Comparison of ENCODE assay signal across 1 cellular context in the genomic region with DNA sequence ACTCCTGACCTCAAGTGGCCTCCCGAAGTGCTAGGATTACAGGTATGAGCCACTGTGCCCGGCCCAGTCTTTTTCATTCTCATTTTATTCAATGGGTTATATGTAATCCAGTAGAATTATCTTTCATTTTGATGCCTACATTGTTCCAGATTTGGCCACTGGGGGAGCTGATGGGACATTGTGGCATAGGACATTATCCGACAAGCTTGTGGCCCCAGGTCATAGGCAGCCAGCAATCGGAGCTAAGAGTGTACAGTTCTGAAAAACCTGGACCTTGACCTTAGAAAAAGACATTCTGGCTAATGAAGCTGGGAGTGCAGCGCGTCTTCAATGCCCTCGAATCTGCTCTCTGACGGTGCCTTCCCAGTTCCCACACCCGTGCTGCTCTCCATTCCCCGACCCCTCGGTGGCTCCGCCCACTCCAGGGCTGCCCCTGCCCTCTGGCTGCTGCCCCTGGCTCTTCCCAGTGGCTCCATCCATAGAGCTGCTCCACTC.
TF ChIP-seq lines count a peak whose summit lies in the region.

No MANE protein-coding gene starts in this region.

TF ChIP-seq in HEK293, 187 proteins besides CTCF, POLR2A, EP300 and RAD21 (continued from another document):
- no peak for TF ChIP-seq ZSCAN30 (tag by site-specific recombination; IDR thresholded peaks at IDR 0.05)
- no peak for TF ChIP-seq ZEB2 (tag by site-specific recombination; IDR thresholded peaks at IDR 0.05)
- TF ChIP-seq ZNF654 (tag by site-specific recombination; IDR thresholded peaks at IDR 0.05; ENCODE audit: low read depth) = no peak
- peak; percentile 39 for TF ChIP-seq SP3 (tag by site-specific recombination; IDR thresholded peaks at IDR 0.05)
- TF ChIP-seq SCRT2 (tag by site-specific recombination; IDR thresholded peaks at IDR 0.05) = peak; percentile 52; the same call in 1 of the 2 replicates
- TF ChIP-seq ZNF514 (tag by site-specific recombination; IDR thresholded peaks at IDR 0.05) = no peak
- TF ChIP-seq REPIN1 (tag by site-specific recombination; IDR thresholded peaks at IDR 0.05; ENCODE audit: low read depth) = no peak
- TF ChIP-seq ZBTB48 (tag by site-specific recombination; IDR thresholded peaks at IDR 0.05) = peak; percentile 57; the same call in 1 of the 2 replicates
- TF ChIP-seq ZNF544 (tag by site-specific recombination; IDR thresholded peaks at IDR 0.05) = no peak
- TF ChIP-seq KLF16 (tag by site-specific recombination; IDR thresholded peaks at IDR 0.05) = no peak
- TF ChIP-seq ZNF157 (tag by site-specific recombination; IDR thresholded peaks at IDR 0.05) = no peak
- TF ChIP-seq ZNF776 (tag by site-specific recombination; IDR thresholded peaks at IDR 0.05; ENCODE audit: borderline replicate concordance) = no peak
- TF ChIP-seq, protein P1, sequence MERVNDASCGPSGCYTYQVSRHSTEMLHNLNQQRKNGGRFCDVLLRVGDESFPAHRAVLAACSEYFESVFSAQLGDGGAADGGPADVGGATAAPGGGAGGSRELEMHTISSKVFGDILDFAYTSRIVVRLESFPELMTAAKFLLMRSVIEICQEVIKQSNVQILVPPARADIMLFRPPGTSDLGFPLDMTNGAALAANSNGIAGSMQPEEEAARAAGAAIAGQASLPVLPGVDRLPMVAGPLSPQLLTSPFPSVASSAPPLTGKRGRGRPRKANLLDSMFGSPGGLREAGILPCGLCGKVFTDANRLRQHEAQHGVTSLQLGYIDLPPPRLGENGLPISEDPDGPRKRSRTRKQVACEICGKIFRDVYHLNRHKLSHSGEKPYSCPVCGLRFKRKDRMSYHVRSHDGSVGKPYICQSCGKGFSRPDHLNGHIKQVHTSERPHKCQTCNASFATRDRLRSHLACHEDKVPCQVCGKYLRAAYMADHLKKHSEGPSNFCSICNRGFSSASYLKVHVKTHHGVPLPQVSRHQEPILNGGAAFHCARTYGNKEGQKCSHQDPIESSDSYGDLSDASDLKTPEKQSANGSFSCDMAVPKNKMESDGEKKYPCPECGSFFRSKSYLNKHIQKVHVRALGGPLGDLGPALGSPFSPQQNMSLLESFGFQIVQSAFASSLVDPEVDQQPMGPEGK (tag by site-specific recombination; IDR thresholded peaks at IDR 0.05) = no peak
- no peak for TF ChIP-seq ZNF114 (tag by site-specific recombination; IDR thresholded peaks at IDR 0.05)
- no peak for TF ChIP-seq ZNF133 (tag by site-specific recombination; IDR thresholded peaks at IDR 0.05)
- TF ChIP-seq ZBTB1 (tag by site-specific recombination; IDR thresholded peaks at IDR 0.05) = no peak
- TF ChIP-seq, protein P2, sequence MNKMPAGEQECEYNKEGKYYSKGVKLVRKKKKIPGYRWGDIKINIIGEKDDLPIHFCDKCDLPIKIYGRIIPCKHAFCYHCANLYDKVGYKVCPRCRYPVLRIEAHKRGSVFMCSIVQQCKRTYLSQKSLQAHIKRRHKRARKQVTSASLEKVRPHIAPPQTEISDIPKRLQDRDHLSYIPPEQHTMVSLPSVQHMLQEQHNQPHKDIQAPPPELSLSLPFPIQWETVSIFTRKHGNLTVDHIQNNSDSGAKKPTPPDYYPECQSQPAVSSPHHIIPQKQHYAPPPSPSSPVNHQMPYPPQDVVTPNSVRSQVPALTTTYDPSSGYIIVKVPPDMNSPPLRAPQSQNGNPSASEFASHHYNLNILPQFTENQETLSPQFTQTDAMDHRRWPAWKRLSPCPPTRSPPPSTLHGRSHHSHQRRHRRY (tag by site-specific recombination; IDR thresholded peaks at IDR 0.05) = no peak
- TF ChIP-seq ZBTB8A (tag by site-specific recombination; IDR thresholded peaks at IDR 0.05) = 0 out of 2 replicates have a peak, but pooled peaks have one; percentile 28
- peak; percentile 62 for TF ChIP-seq ZNF558 (tag by site-specific recombination; IDR thresholded peaks at IDR 0.05)
- 0 out of 2 replicates have a peak, but pooled peaks have one; percentile 26 for TF ChIP-seq ZBTB17 (tag by site-specific recombination; IDR thresholded peaks at IDR 0.05)
- no peak for TF ChIP-seq ZNF350 (tag by site-specific recombination; IDR thresholded peaks at IDR 0.05)
- peak; percentile 36; the same call in 1 of the 2 replicates for TF ChIP-seq ZNF335 (tag by site-specific recombination; conservative IDR thresholded peaks at IDR 0.05)
- TF ChIP-seq ZNF610 (tag by site-specific recombination; IDR thresholded peaks at IDR 0.05; ENCODE audit: borderline replicate concordance) = peak; percentile 94
- TF ChIP-seq, protein P3, sequence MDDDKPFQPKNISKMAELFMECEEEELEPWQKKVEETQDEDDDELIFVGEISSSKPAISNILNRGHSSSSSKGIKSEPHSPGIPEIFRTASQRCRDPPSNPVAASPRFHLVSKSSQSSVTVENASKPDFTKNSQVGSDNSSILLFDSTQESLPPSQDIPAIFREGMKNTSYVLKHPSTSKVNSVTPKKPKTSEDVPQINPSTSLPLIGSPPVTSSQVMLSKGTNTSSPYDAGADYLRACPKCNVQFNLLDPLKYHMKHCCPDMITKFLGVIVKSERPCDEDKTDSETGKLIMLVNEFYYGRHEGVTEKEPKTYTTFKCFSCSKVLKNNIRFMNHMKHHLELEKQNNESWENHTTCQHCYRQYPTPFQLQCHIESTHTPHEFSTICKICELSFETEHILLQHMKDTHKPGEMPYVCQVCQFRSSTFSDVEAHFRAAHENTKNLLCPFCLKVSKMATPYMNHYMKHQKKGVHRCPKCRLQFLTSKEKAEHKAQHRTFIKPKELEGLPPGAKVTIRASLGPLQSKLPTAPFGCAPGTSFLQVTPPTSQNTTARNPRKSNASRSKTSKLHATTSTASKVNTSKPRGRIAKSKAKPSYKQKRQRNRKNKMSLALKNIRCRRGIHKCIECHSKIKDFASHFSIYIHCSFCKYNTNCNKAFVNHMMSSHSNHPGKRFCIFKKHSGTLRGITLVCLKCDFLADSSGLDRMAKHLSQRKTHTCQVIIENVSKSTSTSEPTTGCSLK (tag by site-specific recombination; IDR thresholded peaks at IDR 0.05) = no peak
- TF ChIP-seq ZXDB (tag by site-specific recombination; IDR thresholded peaks at IDR 0.05) = no peak
- TF ChIP-seq ZFHX2 (tag by site-specific recombination; conservative IDR thresholded peaks at IDR 0.05) = no peak
- TF ChIP-seq ZNF777 (tag by site-specific recombination; IDR thresholded peaks at IDR 0.05; ENCODE audit: borderline replicate concordance) = no peak
- TF ChIP-seq ZNF600 (tag by site-specific recombination; IDR thresholded peaks at IDR 0.05) = no peak
- TF ChIP-seq, protein P4, sequence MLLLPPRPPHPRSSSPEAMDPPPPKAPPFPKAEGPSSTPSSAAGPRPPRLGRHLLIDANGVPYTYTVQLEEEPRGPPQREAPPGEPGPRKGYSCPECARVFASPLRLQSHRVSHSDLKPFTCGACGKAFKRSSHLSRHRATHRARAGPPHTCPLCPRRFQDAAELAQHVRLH (tag by site-specific recombination; IDR thresholded peaks at IDR 0.05) = no peak
- no peak for TF ChIP-seq ZFP69B (tag by site-specific recombination; IDR thresholded peaks at IDR 0.05)
- TF ChIP-seq, protein P5, sequence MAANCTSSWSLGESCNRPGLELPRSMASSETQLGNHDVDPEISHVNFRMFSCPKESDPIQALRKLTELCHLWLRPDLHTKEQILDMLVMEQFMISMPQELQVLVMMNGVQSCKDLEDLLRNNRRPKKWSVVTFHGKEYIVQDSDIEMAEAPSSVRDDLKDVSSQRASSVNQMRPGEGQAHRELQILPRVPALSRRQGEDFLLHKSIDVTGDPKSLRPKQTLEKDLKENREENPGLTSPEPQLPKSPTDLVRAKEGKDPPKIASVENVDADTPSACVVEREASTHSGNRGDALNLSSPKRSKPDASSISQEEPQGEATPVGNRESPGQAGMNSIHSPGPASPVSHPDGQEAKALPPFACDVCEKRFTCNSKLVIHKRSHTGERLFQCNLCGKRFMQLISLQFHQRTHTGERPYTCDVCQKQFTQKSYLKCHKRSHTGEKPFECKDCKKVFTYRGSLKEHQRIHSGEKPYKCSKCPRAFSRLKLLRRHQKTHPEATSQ (tag by site-specific recombination; IDR thresholded peaks at IDR 0.05) = no peak
- no peak for TF ChIP-seq ZNF707 (tag by site-specific recombination; IDR thresholded peaks at IDR 0.05)
- no peak for TF ChIP-seq ZNF837 (tag by site-specific recombination; IDR thresholded peaks at IDR 0.05)
- no peak for TF ChIP-seq ZNF140 (tag by site-specific recombination; IDR thresholded peaks at IDR 0.05)
- TF ChIP-seq ZSCAN16 (tag by site-specific recombination; IDR thresholded peaks at IDR 0.05) = no peak
- no peak for TF ChIP-seq ZNF324 (tag by site-specific recombination; IDR thresholded peaks at IDR 0.05)
- no peak for TF ChIP-seq MYNN (tag by site-specific recombination; IDR thresholded peaks at IDR 0.05; ENCODE audit: borderline replicate concordance)
- no peak for TF ChIP-seq ZNF747 (tag by site-specific recombination; IDR thresholded peaks at IDR 0.05)
